In the genomic region with DNA sequence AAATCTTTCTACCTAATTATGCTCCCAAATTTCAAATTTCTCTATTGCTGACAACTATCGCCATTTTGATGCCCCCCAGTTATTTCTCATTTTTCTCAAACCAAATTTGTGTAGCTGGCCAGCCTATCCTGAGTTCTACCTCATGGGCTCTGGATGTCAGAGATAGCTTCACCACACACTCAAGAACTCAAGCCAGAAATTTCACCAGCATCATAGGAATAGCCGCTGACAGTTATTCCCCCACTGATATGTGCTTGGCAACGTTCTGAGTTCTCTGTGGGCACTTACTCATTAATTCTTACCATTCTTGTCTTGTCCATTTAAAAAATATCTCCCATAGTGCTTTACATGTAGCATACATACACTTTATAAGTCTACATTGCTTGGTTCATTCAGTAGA, we compare ENCODE assay signal across 17 cellular contexts.
DNase-seq lines count a peak whose midpoint lies in the region; ATAC-seq and TF ChIP-seq lines count a peak whose summit lies in the region.
"Had no signal": no experiment of that assay in that cellular context is flagged by ENCODE, and none has a peak within 500 bp of the region (broad histone marks: within the 10 kb centered on the region; RNA-seq: fewer than 3 reads in every experiment).

No MANE protein-coding gene starts in this region.

- H3K9me3 ChIP-seq in endodermal cell (ENCODE audit: control insufficient read depth, low read length), result peaks cover 62% of the 10 kb centered on the region
- no peaks in the 10 kb centered on the region for H3K9me3 ChIP-seq in right cardiac atrium (ENCODE audit: control insufficient read depth, low read length)
- H3K9me3 ChIP-seq: Caco-2 had no signal

- no peak overlapping the region for H3K9ac ChIP-seq in endodermal cell (ENCODE audit: extremely low read depth, low read length, poor library complexity, severe bottlenecking)
- H3K9ac ChIP-seq: BLaER1 treated with 17β-estradiol and CSF1 and Interleukin-3, amounts not matched to agents 10 nM and 100 nM had no signal

- TF ChIP-seq CTCF in endodermal cell (conservative IDR thresholded peaks at IDR 0.05), result no peak

- intact Hi-C loops in Right ventricle myocardium superior (cut with DNase I), result no loop called here
- intact Hi-C loops in cardiac septum (cut with DNase I), result no loop called here
- intact Hi-C loops in left cardiac atrium (cut with DNase I), result no loop called here
- intact Hi-C loops in right cardiac atrium (cut with DNase I), result no loop called here

- H3K4me3 Mint-ChIP-seq in endodermal cell, result no peak overlapping the region
- H3K4me3 Mint-ChIP-seq: CD4-positive, alpha-beta T cell; CD8-positive, alpha-beta T cell had no signal

- no peak overlapping the region for H3K27ac ChIP-seq in endodermal cell (ENCODE audit: low read depth, low read length)
- no peak overlapping the region for H3K27ac ChIP-seq in right cardiac atrium (ENCODE audit: low read length)
- H3K27ac ChIP-seq: BLaER1 treated with 17β-estradiol and CSF1 and Interleukin-3, amounts not matched to agents 10 nM and 100 nM; C4-2B had no signal

- no peak overlapping the region for H3K27ac Mint-ChIP-seq in endodermal cell
- H3K27ac Mint-ChIP-seq: CD4-positive, alpha-beta T cell; CD8-positive, alpha-beta T cell had no signal

- peaks cover 63% of the 10 kb centered on the region for H3K9me3 Mint-ChIP-seq in endodermal cell

- DNase-seq in Right ventricle myocardium superior (no peak), cardiac septum (ENCODE audit: low spot score) (no peak), endodermal cell (no peak), left cardiac atrium (no peak), right cardiac atrium (no peak), Kasumi-1 (lab: John Stamatoyannopoulos, UW) (no peak)
- DNase-seq: 8988T; ACHN; Caco-2; Calu3; CD4-positive, alpha-beta T cell; CD8-positive, alpha-beta T cell; DMS79 treated with DMSO at 0.1 percent for 48 hours; GF-D8 had no signal

- peak overlapping the region; percentile 59 for H3K4me3 ChIP-seq in endodermal cell (ENCODE audit: low read length)
- no peak overlapping the region for H3K4me3 ChIP-seq in right cardiac atrium (ENCODE audit: low read length)
- H3K4me3 ChIP-seq: BLaER1 treated with 17β-estradiol and CSF1 and Interleukin-3, amounts not matched to agents 10 nM and 100 nM had no signal

- no peaks in the 10 kb centered on the region for H3K27me3 Mint-ChIP-seq in endodermal cell (ENCODE audit: insufficient read depth)
- H3K27me3 Mint-ChIP-seq: CD4-positive, alpha-beta T cell had no signal

- H3K4me1 ChIP-seq in endodermal cell (ENCODE audit: control insufficient read depth, insufficient read depth, low read length) (no peaks in the 10 kb centered on the region), right cardiac atrium (ENCODE audit: control insufficient read depth, insufficient read depth, low read length) (no peaks in the 10 kb centered on the region)
- H3K4me1 ChIP-seq: Caco-2 had no signal

- H3K36me3 Mint-ChIP-seq in endodermal cell (ENCODE audit: low read depth), result peaks cover 9% of the 10 kb centered on the region
- H3K36me3 Mint-ChIP-seq: CD8-positive, alpha-beta T cell had no signal

- H3K27me3 ChIP-seq in endodermal cell (ENCODE audit: control insufficient read depth, insufficient read depth, low read length, poor library complexity, severe bottlenecking), result no peaks in the 10 kb centered on the region
- no peaks in the 10 kb centered on the region for H3K27me3 ChIP-seq in right cardiac atrium (ENCODE audit: control insufficient read depth, insufficient read depth)
- H3K27me3 ChIP-seq: BLaER1 treated with 17β-estradiol and CSF1 and Interleukin-3, amounts not matched to agents 10 nM and 100 nM had no signal

- H3K4me1 Mint-ChIP-seq in endodermal cell, result peaks cover 10% of the 10 kb centered on the region

- peak; percentile 81 for ATAC-seq in Right ventricle myocardium superior (ENCODE audit: poor library complexity)
- ATAC-seq in left cardiac atrium, result peak; percentile 79 to 83
- peak; percentile 37 to 62 for ATAC-seq in right cardiac atrium
- no peak for ATAC-seq in HG02981 (IDR thresholded peaks at IDR 0.05; ENCODE audit: unreplicated experiment)
- ATAC-seq: CD8-positive, alpha-beta T cell had no signal

- H3K36me3 ChIP-seq in endodermal cell (ENCODE audit: control insufficient read depth, insufficient read depth, low read length), result no peaks in the 10 kb centered on the region
- H3K36me3 ChIP-seq: BLaER1 treated with 17β-estradiol and CSF1 and Interleukin-3, amounts not matched to agents 10 nM and 100 nM had no signal

- 90 to 97% methylated on average over 3 of the region's 3 CpGs for WGBS in endodermal cell (ENCODE audit: insufficient coverage in 1 of 2, insufficient read length in 1 of 2), 2 experiments
- 68% methylated on average over 3 of the region's 3 CpGs for WGBS in right cardiac atrium
